In genomic region chr10:52818019-52818418, GRCh38 we compare ENCODE assay signal across 9 cellular contexts. TPM values are rescaled to one million over a fixed set of nuclear protein-coding genes. Genes with fewer than 3 reads are reported as not detected.
A peak's percentile ranks its signal among the peaks of the same experiment; 100 is the strongest.
DNase-seq lines count a peak whose midpoint lies in the region; ATAC-seq and TF ChIP-seq lines count a peak whose summit lies in the region.
"Had no signal": no experiment of that assay in that cellular context is flagged by ENCODE, and none has a peak within 500 bp of the region (broad histone marks: within the 10 kb centered on the region; RNA-seq: fewer than 3 reads in every experiment).

No MANE protein-coding gene starts in this region.

- in situ Hi-C loops in astrocyte of the spinal cord (cut with HindIII; ENCODE audit: low sequenced_read_pairs), result no loop called here

- no peak overlapping the region for H3K27ac ChIP-seq in lower lobe of right lung

- no peaks in the 10 kb centered on the region for H3K36me3 ChIP-seq in lower lobe of right lung

- peak; percentile 27 to 40 for DNase-seq in AML-193 (lab: John Stamatoyannopoulos, UW)
- DNase-seq in NB4 (ENCODE audit: low read depth), result peak; percentile 66
- DNase-seq in astrocyte of the spinal cord (ENCODE audit: low read depth, low spot score), result peak; percentile 50
- DNase-seq in lower lobe of right lung, result no peak
- DNase-seq in effector CD4-positive, alpha-beta T cell, result no peak
- no peak for DNase-seq in ecto neural progenitor cell (ENCODE audit: low spot score)
- DNase-seq: naive B cell had no signal

- intact Hi-C loops in lower lobe of right lung (cut with DNase I), result no loop called here

- no peaks in the 10 kb centered on the region for H3K4me1 ChIP-seq in lower lobe of right lung

- peak; percentile 69 for TF ChIP-seq CTCF in NB4 (IDR thresholded peaks at IDR 0.05; ENCODE audit: low read depth, low read length)
- peak; percentile 65 for TF ChIP-seq CTCF in astrocyte of the spinal cord (IDR thresholded peaks at IDR 0.05; ENCODE audit: low read depth, low read length)
- peak; percentile 27 for TF ChIP-seq CTCF in lower lobe of right lung (IDR thresholded peaks at IDR 0.05)

- ATAC-seq in GM18508 (IDR thresholded peaks at IDR 0.05; ENCODE audit: insufficient read depth, unreplicated experiment) (peak; percentile 99), HG02763 (IDR thresholded peaks at IDR 0.05; ENCODE audit: unreplicated experiment) (peak; percentile 88), lower lobe of right lung (no peak)

- no peaks in the 10 kb centered on the region for H3K9me3 ChIP-seq in lower lobe of right lung

- no peaks in the 10 kb centered on the region for H3K27me3 ChIP-seq in lower lobe of right lung (ENCODE audit: low read depth)

- TF ChIP-seq POLR2A in NB4 (IDR thresholded peaks at IDR 0.05; ENCODE audit: extremely low read depth, insufficient read length), result no peak

- H3K4me3 ChIP-seq in NB4 (ENCODE audit: low read depth, low read length), result no peak overlapping the region
- H3K4me3 ChIP-seq in astrocyte of the spinal cord (ENCODE audit: low read depth, low read length), result no peak overlapping the region
- no peak overlapping the region for H3K4me3 ChIP-seq in lower lobe of right lung

RNA-seq across cellular contexts. Expression of gene MBL2, which starts 45.4 kb away (rescaled TPM):
- not detected for total RNA-seq in lower lobe of right lung

Comparison
In these comparisons a context has a peak if more than half of its experiments do, and no peak if none do; other contexts are left out.
1. DNase-seq: peak in AML-193 (2 of 2), NB4 (single experiment) and astrocyte of the spinal cord (single experiment); none in lower lobe of right lung (single experiment), effector CD4-positive, alpha-beta T cell (single experiment) and ecto neural progenitor cell (single experiment).
2. ATAC-seq: peak in GM18508 (single experiment) and HG02763 (single experiment); none in lower lobe of right lung (0 of 2).
3. Peak in every context shown above with its lines, with median percentiles within 50 percentile points of each other: CTCF ChIP-seq.